15 cellular contexts compared by ENCODE assay signal in genomic region chr4:153421980-153422379, GRCh38. TPM values are rescaled to one million over a fixed set of nuclear protein-coding genes. Genes with fewer than 3 reads are reported as not detected.
DNase-seq lines count a peak whose midpoint lies in the region; ATAC-seq, FAIRE-seq and TF ChIP-seq lines count a peak whose summit lies in the region.
"Had no signal": no experiment of that assay in that cellular context is flagged by ENCODE, and none has a peak within 500 bp of the region (broad histone marks: within the 10 kb centered on the region; RNA-seq: fewer than 3 reads in every experiment).

No MANE protein-coding gene starts in this region.

- H3K27me3 Mint-ChIP-seq in activated CD4-positive, alpha-beta T cell treated with anti-CD3 and anti-CD28 coated beads, Interleukin-2, amount 10 ng/mL, durations not matched to agents 7 days and 5 days = no peaks in the 10 kb centered on the region
- H3K27me3 Mint-ChIP-seq: activated B cell treated with CpG ODN at 0.5 μM for 24 hours had no signal

- H3K36me3 ChIP-seq in K562 (ENCODE audit: control insufficient read depth, insufficient read depth, low read length) (no peaks in the 10 kb centered on the region), BE2C (no peaks in the 10 kb centered on the region)
- H3K36me3 ChIP-seq: SJSA1 had no signal

- TF ChIP-seq EP300 in K562 (IDR thresholded peaks at IDR 0.05; ENCODE audit: low read length) = no peak

- POLR2A ChIA-PET in activated CD4-positive, alpha-beta T cell treated with anti-CD3 and anti-CD28 coated beads, Interleukin-2, amount 10 ng/mL, durations not matched to agents 7 days and 5 days (lab: Charles Lee) = interaction anchor here (0.6 to 0.7 kb wide), 4 partner anchors 45 to 122 kb away, joined by 3 to 7 read pairs (median 4); no protein-coding TSS in a partner anchor
- POLR2A ChIA-PET in K562 (lab: Yijun Ruan, JAX) = no interaction called here

- TF ChIP-seq POLR2A in K562 (conservative IDR thresholded peaks at IDR 0.05) = no peak

- peaks cover 11% of the 10 kb centered on the region for H3K36me3 Mint-ChIP-seq in activated CD4-positive, alpha-beta T cell treated with anti-CD3 and anti-CD28 coated beads, Interleukin-2, amount 10 ng/mL, durations not matched to agents 7 days and 5 days (ENCODE audit: low read depth)

- H3K4me1 Mint-ChIP-seq in activated CD4-positive, alpha-beta T cell treated with anti-CD3 and anti-CD28 coated beads, Interleukin-2, amount 10 ng/mL, durations not matched to agents 7 days and 5 days = peaks cover 62% of the 10 kb centered on the region

- no peaks in the 10 kb centered on the region for H3K9me3 Mint-ChIP-seq in activated CD4-positive, alpha-beta T cell treated with anti-CD3 and anti-CD28 coated beads, Interleukin-2, amount 10 ng/mL, durations not matched to agents 7 days and 5 days
- H3K9me3 Mint-ChIP-seq: activated B cell treated with CpG ODN at 0.5 μM for 24 hours had no signal

- H3K9me1 ChIP-seq in K562 (ENCODE audit: control insufficient read depth, insufficient read depth, low read length) = no peaks in the 10 kb centered on the region

- TF ChIP-seq CTCF in K562 (IDR thresholded peaks at IDR 0.05 in 2 of 3, conservative IDR thresholded peaks at IDR 0.05 in 1 of 3; ENCODE audit: insufficient read depth in 2 of 3, low read depth in 1 of 3, low read length in 3 of 3) (no peak), BE2C (IDR thresholded peaks at IDR 0.05; ENCODE audit: low read depth, low read length) (no peak)

- no peak overlapping the region for H3K9ac ChIP-seq in K562 (ENCODE audit: insufficient read depth in 1 of 2, low read depth in 2 of 2, low read length in 2 of 2)

- H3K27ac Mint-ChIP-seq in activated CD4-positive, alpha-beta T cell treated with anti-CD3 and anti-CD28 coated beads, Interleukin-2, amount 10 ng/mL, durations not matched to agents 7 days and 5 days = peak overlapping the region; percentile 68
- H3K27ac Mint-ChIP-seq: activated B cell treated with CpG ODN at 0.5 μM for 24 hours had no signal

- H4K20me1 ChIP-seq in K562 (replicated peaks; ENCODE audit: control insufficient read depth, insufficient read depth, low read length) = no peaks in the 10 kb centered on the region

- H3K9me3 ChIP-seq in K562 (replicated peaks; ENCODE audit: control insufficient read depth, insufficient read depth, low read depth, low read length) (no peaks in the 10 kb centered on the region), BE2C (no peaks in the 10 kb centered on the region)
- H3K9me3 ChIP-seq: A549, SJSA1 had no signal

- in situ Hi-C loops in K562 (cut with MboI) = no loop called here

- H3K27me3 ChIP-seq in K562 (ENCODE audit: control insufficient read depth in 2 of 2, insufficient read depth in 2 of 2, low read length in 2 of 2) (no peaks in the 10 kb centered on the region), BE2C (no peaks in the 10 kb centered on the region)
- H3K27me3 ChIP-seq: SJSA1 had no signal

- no peak for DNase-seq in activated CD4-positive, alpha-beta T cell treated with anti-CD3 and anti-CD28 coated beads, Interleukin-2, amount 10 ng/mL, durations not matched to agents 7 days and 5 days
- no peak for DNase-seq in activated CD4-positive, alpha-beta T cell treated with anti-CD3 and anti-CD28 coated beads, Interleukin-2, amount 50 U/mL, for 1 hour
- DNase-seq in K562 (ENCODE audit: extremely low read depth in 1 of 4, low spot score in 3 of 4) = no peak
- DNase-seq in Ammon's horn (ENCODE audit: low spot score) = no peak
- no peak for DNase-seq in BE2C
- DNase-seq in central memory CD4-positive, alpha-beta T cell = no peak
- DNase-seq: activated B cell treated with CpG ODN at 0.5 μM for 24 hours; activated naive CD4-positive, alpha-beta T cell treated with anti-CD3 and anti-CD28 coated beads, Interleukin-2, amount 50 U/mL, for 16 hours; DMS153; NCI-H510A treated with DMSO at 0.1 percent for 48 hours; retina had no signal

- H3K27ac ChIP-seq in K562 (ENCODE audit: extremely low read depth, low read depth, low read length) = no peak overlapping the region
- H3K27ac ChIP-seq: A549, SJSA1 had no signal

- BruUV-seq in K562 (replicated peaks; lab: Mats Ljungman, UMichigan) = no TSS peak

- WGBS in K562 (ENCODE audit: insufficient coverage, low coverage, missing lambda C conversion rate) = 72% methylated on average over 3 of the region's 3 CpGs

- ATAC-seq in GM21447 (IDR thresholded peaks at IDR 0.05; ENCODE audit: unreplicated experiment) (peak; percentile 82), HG03159 (IDR thresholded peaks at IDR 0.05; ENCODE audit: unreplicated experiment) (peak; percentile 54), K562 (no peak)
- ATAC-seq: A549 had no signal

- no peak overlapping the region for H3K4me3 Mint-ChIP-seq in activated CD4-positive, alpha-beta T cell treated with anti-CD3 and anti-CD28 coated beads, Interleukin-2, amount 10 ng/mL, durations not matched to agents 7 days and 5 days
- H3K4me3 Mint-ChIP-seq: activated B cell treated with CpG ODN at 0.5 μM for 24 hours had no signal

- no peak overlapping the region for H2AFZ ChIP-seq in K562 (ENCODE audit: low read depth, low read length)

- intact Hi-C loops in K562 (cut with micrococcal nuclease) = no loop called here

- TF ChIP-seq RAD21 in K562 (CRISPR knock-in tag; conservative IDR thresholded peaks at IDR 0.05 in 1 of 2, IDR thresholded peaks at IDR 0.05 in 1 of 2) = no peak

- H3K79me2 ChIP-seq in K562 (ENCODE audit: control insufficient read depth, insufficient read depth, low read length) = no peaks in the 10 kb centered on the region

- H3K4me1 ChIP-seq in K562 (replicated peaks in 1 of 2; ENCODE audit: control insufficient read depth in 2 of 2, insufficient read depth in 2 of 2, low read length in 2 of 2) (no peaks in the 10 kb centered on the region; a peak in 1 of 5 replicates), BE2C (peaks cover 3% of the 10 kb centered on the region; the same call in 1 of the 2 replicates)
- H3K4me1 ChIP-seq: A549 had no signal

- no peak overlapping the region for H3K4me3 ChIP-seq in K562
- H3K4me3 ChIP-seq in BE2C (ENCODE audit: low read depth, low read length) = no peak overlapping the region
- H3K4me3 ChIP-seq: A549, SJSA1 had no signal

- CTCF ChIA-PET in activated CD4-positive, alpha-beta T cell treated with anti-CD3 and anti-CD28 coated beads, Interleukin-2, amount 10 ng/mL, durations not matched to agents 7 days and 5 days (lab: Charles Lee) = interaction anchor here (1.1 to 1.3 kb wide), 2 partner anchors 11 to 22 kb away, joined by 3 to 5 read pairs; no protein-coding TSS in a partner anchor
- CTCF ChIA-PET in K562 (lab: Yijun Ruan, JAX; ENCODE audit: low intra/inter-chr PET ratio) = no interaction called here

- peak; percentile 59 for FAIRE-seq in K562 (lab: Jason Lieb, UNC)
- FAIRE-seq: A549 had no signal

- no peak overlapping the region for H3K4me2 ChIP-seq in K562 (ENCODE audit: insufficient read depth, low read length)
- H3K4me2 ChIP-seq: A549 had no signal

TF ChIP-seq in K562, 482 proteins besides CTCF, POLR2A, EP300 and RAD21:
- TF ChIP-seq MAFF (IDR thresholded peaks at IDR 0.05; ENCODE audit: low read length) (no peak), HBP1 (CRISPR knock-in tag; IDR thresholded peaks at IDR 0.05) (no peak), LCOR (CRISPR knock-in tag; IDR thresholded peaks at IDR 0.05) (no peak), ZNF175 (CRISPR knock-in tag; IDR thresholded peaks at IDR 0.05; ENCODE audit: low read depth) (no peak), HCFC1 (IDR thresholded peaks at IDR 0.05; ENCODE audit: low read depth, low read length) (no peak), ZFP30 (CRISPR knock-in tag; IDR thresholded peaks at IDR 0.05; ENCODE audit: borderline replicate concordance) (no peak), HLTF (IDR thresholded peaks at IDR 0.05) (no peak), ZBTB1 (CRISPR knock-in tag; IDR thresholded peaks at IDR 0.05; ENCODE audit: borderline replicate concordance, low read depth) (no peak), KAT2B (IDR thresholded peaks at IDR 0.05; ENCODE audit: low read depth, low read length) (no peak), SMC3 (conservative IDR thresholded peaks at IDR 0.05; ENCODE audit: insufficient read depth, low read depth, low read length) (no peak)

RNA-seq across cellular contexts. Expression of gene TMEM131L, which starts 44.2 kb away (rescaled TPM):
- 10 to 100 TPM; 49.3 to 56.0 TPM for total RNA-seq in activated CD4-positive, alpha-beta T cell treated with anti-CD3 and anti-CD28 coated beads, Interleukin-2, amount 10 ng/mL, durations not matched to agents 7 days and 5 days
- total RNA-seq in K562 (2011; cell fraction: chromatin; rRNA removed; ENCODE audit: low replicate concordance) = 67.0 and 118 TPM in 2 replicates
- 37.9 and 39.4 TPM in 2 replicates for total RNA-seq in K562 (2011; cell fraction: nucleolus; rRNA removed)
- 60.0 and 67.7 TPM in 2 replicates for total RNA-seq in K562 (2011; cell fraction: nucleoplasm; rRNA removed)
- total RNA-seq in K562 (2014; rRNA removed) (12.9 and 13.2 TPM in 2 replicates), K562 (2014; rRNA removed; fragmentation: Illumina TruSeq; extraction: Trizol) (15.0 and 16.0 TPM in 2 replicates), K562 (2015; rRNA removed; fragmentation: Illumina TruSeq; extraction: Trizol) (15.6 and 18.8 TPM in 2 replicates), K562 (2021) (18.6 and 20.8 TPM in 2 replicates)
- polyA plus RNA-seq in K562 (2011; rRNA removed) (9.7 and 10.0 TPM in 2 replicates), K562 (2014; fragmentation: Illumina TruSeq; extraction: Trizol) (13.1 and 15.4 TPM in 2 replicates), K562 (2014; fragmentation: Nextera tagmentation; extraction: Ambion mirVana) (1 to 10 TPM; 1.2 to 1.6 TPM), K562 (2014; rRNA removed) (6.9 and 7.5 TPM in 2 replicates)
- 6.9 and 9.0 TPM in 2 replicates for polyA plus RNA-seq in K562 (2011; cell fraction: cytosol; rRNA removed)
- 23.1 and 24.6 TPM in 2 replicates for polyA plus RNA-seq in K562 (2011; cell fraction: nucleus; rRNA removed)
- polyA plus RNA-seq in K562 (2012) = 10.8 and 11.2 TPM in 2 replicates
- 25.0 and 34.9 TPM in 2 replicates for polyA minus RNA-seq in K562 (2011; rRNA and poly(A)+ RNA removed)
- polyA minus RNA-seq in K562 (2011; cell fraction: cytosol; rRNA and poly(A)+ RNA removed) = 11.2 and 18.8 TPM in 2 replicates
- polyA minus RNA-seq in K562 (2011; cell fraction: nucleus; rRNA and poly(A)+ RNA removed) = 35.5 and 61.0 TPM in 2 replicates
- 6.5 TPM for polyA plus RNA-seq in BE2C (2012; ENCODE audit: insufficient read depth, insufficient read length, low read depth)
